Comparison of ENCODE assay signal across 19 cellular contexts in the genomic region with DNA sequence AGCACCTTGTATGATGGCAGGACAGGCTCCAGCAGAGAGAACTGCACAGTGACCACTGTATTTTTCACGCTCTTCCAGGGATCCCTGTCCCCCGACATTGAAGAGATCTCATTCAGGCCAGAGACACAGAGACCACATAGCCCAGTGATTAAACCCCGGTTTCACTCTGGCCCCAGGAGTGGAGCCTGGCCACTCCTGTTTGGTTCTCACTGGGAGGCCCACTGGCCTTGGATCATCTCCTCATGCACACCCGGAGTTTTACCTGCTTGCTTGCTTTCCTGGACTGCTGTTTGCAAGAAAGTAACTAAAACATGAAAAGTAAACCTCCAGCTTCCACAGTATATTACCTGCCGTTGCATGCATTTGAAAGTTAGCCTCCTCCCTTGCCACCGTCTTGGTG. TPM values are rescaled to one million over a fixed set of nuclear protein-coding genes. Genes with fewer than 3 reads are reported as not detected.
DNase-seq lines count a peak whose midpoint lies in the region; ATAC-seq, FAIRE-seq and TF ChIP-seq lines count a peak whose summit lies in the region.
"Had no signal": no experiment of that assay in that cellular context is flagged by ENCODE, and none has a peak within 500 bp of the region (broad histone marks: within the 10 kb centered on the region; RNA-seq: fewer than 3 reads in every experiment).

No MANE protein-coding gene starts in this region.

- peak; percentile 5 for DNase-seq in SK-N-SH
- peak; percentile 16 for DNase-seq in AG20443 (ENCODE audit: low spot score)
- peak in 3 of 4 experiments; percentile 9 to 17 (median 9) for DNase-seq in K562 (ENCODE audit: extremely low read depth in 1 of 4, low spot score in 3 of 4)
- DNase-seq in posterior vena cava (ENCODE audit: low spot score), result peak; percentile 75
- DNase-seq in NCI-H446 treated with DMSO at 0.1 percent for 48 hours (lab: John Stamatoyannopoulos, UW), result no peak
- DNase-seq: MM.1S, NCI-H1092 treated with DMSO at 0.1 percent for 48 hours, NCI-H1694 treated with DMSO at 0.1 percent for 48 hours, NCI-H510A treated with DMSO at 0.1 percent for 48 hours, NCI-H774, SHP77 had no signal

- peaks cover 8% of the 10 kb centered on the region for H3F3A ChIP-seq in SK-N-SH (replicated peaks; ENCODE audit: insufficient read depth)

- no peak for FAIRE-seq in K562 (lab: Jason Lieb, UNC)

- H3K79me2 ChIP-seq in SK-N-SH (ENCODE audit: insufficient read depth), result no peaks in the 10 kb centered on the region
- no peaks in the 10 kb centered on the region for H3K79me2 ChIP-seq in K562 (ENCODE audit: control insufficient read depth, insufficient read depth, low read length)

- WGBS in SK-N-SH (ENCODE audit: low lambda C conversion rate), result 93% methylated on average over 6 of the region's 6 CpGs
- 86% methylated on average over 6 of the region's 6 CpGs for WGBS in K562 (ENCODE audit: insufficient coverage, low coverage, missing lambda C conversion rate)

- ATAC-seq in SK-N-SH treated with all-trans-retinoic acid at 6 μM for 48 hours (no peak), K562 (no peak), HG03378 (IDR thresholded peaks at IDR 0.05; ENCODE audit: unreplicated experiment) (no peak), GM18873 (IDR thresholded peaks at IDR 0.05; ENCODE audit: low FRiP score, unreplicated experiment) (no peak)

- no peak overlapping the region for H3K4me3 ChIP-seq in SK-N-SH (ENCODE audit: low read depth in 2 of 2, low read length in 1 of 2)
- H3K4me3 ChIP-seq in K562, result no peak overlapping the region
- H3K4me3 ChIP-seq: GM23248, HAP-1 had no signal

- TF ChIP-seq RAD21 in SK-N-SH (IDR thresholded peaks at IDR 0.05; ENCODE audit: low read length) (no peak), K562 (CRISPR knock-in tag; conservative IDR thresholded peaks at IDR 0.05 in 1 of 2, IDR thresholded peaks at IDR 0.05 in 1 of 2) (no peak)

- H2AFZ ChIP-seq in SK-N-SH (ENCODE audit: low read depth), result no peak overlapping the region
- no peak overlapping the region for H2AFZ ChIP-seq in K562 (ENCODE audit: low read depth, low read length)
- H2AFZ ChIP-seq: GM23248 had no signal

- CTCF ChIA-PET in SK-N-SH (lab: Yijun Ruan, JAX) (interaction anchor here (1.2 kb wide), 1 partner anchor 91 kb away, joined by 3 read pairs; a partner anchor contains a TSS), K562 (lab: Yijun Ruan, JAX; ENCODE audit: low intra/inter-chr PET ratio) (no interaction called here)

- H3K27ac ChIP-seq in SK-N-SH (ENCODE audit: low read depth in 2 of 2, low read length in 1 of 2) (no peak overlapping the region), K562 (ENCODE audit: extremely low read depth, low read depth, low read length) (no peak overlapping the region)
- H3K27ac ChIP-seq: 22Rv1, GM23248 had no signal

- H3K9ac ChIP-seq in SK-N-SH, result no peak overlapping the region
- no peak overlapping the region for H3K9ac ChIP-seq in K562 (ENCODE audit: insufficient read depth in 1 of 2, low read depth in 2 of 2, low read length in 2 of 2)
- H3K9ac ChIP-seq: GM23248 had no signal

- in situ Hi-C loops in K562 (cut with MboI), result loop anchor here (10.0 kb wide), 1 partner anchor 216 kb away; no protein-coding TSS in a partner anchor

- H3K4me2 ChIP-seq in SK-N-SH (no peak overlapping the region), K562 (ENCODE audit: insufficient read depth, low read length) (no peak overlapping the region)

- TF ChIP-seq EP300 in SK-N-SH (IDR thresholded peaks at IDR 0.05; ENCODE audit: borderline replicate concordance in 1 of 2, low read depth in 1 of 2, low read length in 1 of 2), result no peak
- TF ChIP-seq EP300 in K562 (IDR thresholded peaks at IDR 0.05; ENCODE audit: low read length), result no peak

- no TSS peak for BruUV-seq in K562 (replicated peaks; lab: Mats Ljungman, UMichigan)

- H3K9me3 ChIP-seq in SK-N-SH (no peaks in the 10 kb centered on the region), K562 (replicated peaks; ENCODE audit: control insufficient read depth, insufficient read depth, low read depth, low read length) (no peaks in the 10 kb centered on the region)
- H3K9me3 ChIP-seq: HAP-1 had no signal

- no peaks in the 10 kb centered on the region for H3K9me2 ChIP-seq in SK-N-SH

- H3K36me3 ChIP-seq in SK-N-SH (replicated peaks in 1 of 2; ENCODE audit: control insufficient read depth in 1 of 2, insufficient read depth in 2 of 2, low read length in 1 of 2) (peaks cover 20 to 57% of the 10 kb centered on the region in 2 experiments), K562 (ENCODE audit: control insufficient read depth, insufficient read depth, low read length) (peaks cover 70% of the 10 kb centered on the region)

- POLR2A ChIA-PET in SK-N-SH (lab: Yijun Ruan, JAX) (no interaction called here), K562 (lab: Yijun Ruan, JAX) (interaction anchor here (1.1 kb wide), 1 partner anchor 91 kb away, joined by 4 read pairs; a partner anchor contains a TSS)

- no peaks in the 10 kb centered on the region for H3K9me1 ChIP-seq in K562 (ENCODE audit: control insufficient read depth, insufficient read depth, low read length)

- H3K27me3 ChIP-seq in SK-N-SH (ENCODE audit: insufficient read depth) (no peaks in the 10 kb centered on the region), K562 (ENCODE audit: control insufficient read depth in 2 of 2, insufficient read depth in 2 of 2, low read length in 2 of 2) (no peaks in the 10 kb centered on the region)

- H3K4me1 ChIP-seq in SK-N-SH (ENCODE audit: control insufficient read depth in 1 of 2, insufficient read depth in 2 of 2, low read depth in 1 of 2, low read length in 1 of 2) (0 out of 4 replicates have a peak, but pooled peaks cover 0 to 4% of the 10 kb centered on the region in 2 experiments), K562 (replicated peaks in 1 of 2; ENCODE audit: control insufficient read depth in 2 of 2, insufficient read depth in 2 of 2, low read length in 2 of 2) (peaks cover 0 to 5% of the 10 kb centered on the region in 2 experiments; a peak in 1 of 5 replicates)
- H3K4me1 ChIP-seq: HAP-1 had no signal

- TF ChIP-seq CTCF in SK-N-SH (IDR thresholded peaks at IDR 0.05), result no peak
- no peak for TF ChIP-seq CTCF in K562 (IDR thresholded peaks at IDR 0.05 in 2 of 3, conservative IDR thresholded peaks at IDR 0.05 in 1 of 3; ENCODE audit: insufficient read depth in 2 of 3, low read depth in 1 of 3, low read length in 3 of 3)

- no peak for TF ChIP-seq POLR2A in K562 (conservative IDR thresholded peaks at IDR 0.05)

- intact Hi-C loops in K562 (cut with micrococcal nuclease) (no loop called here), posterior vena cava (cut with DNase I) (no loop called here)

- no peaks in the 10 kb centered on the region for H4K20me1 ChIP-seq in SK-N-SH (ENCODE audit: insufficient read depth)
- H4K20me1 ChIP-seq in K562 (replicated peaks; ENCODE audit: control insufficient read depth, insufficient read depth, low read length), result peaks cover 3% of the 10 kb centered on the region; the same call in 1 of the 2 replicates

TF ChIP-seq in SK-N-SH, 30 proteins besides CTCF, POLR2A, EP300 and RAD21 (continues in another document):
- TF ChIP-seq FOXJ3 (CRISPR knock-in tag; IDR thresholded peaks at IDR 0.05), result no peak

TF ChIP-seq in K562, 482 proteins besides CTCF, POLR2A, EP300 and RAD21 (continues in another document):
- TF ChIP-seq STAT5B (CRISPR knock-in tag; IDR thresholded peaks at IDR 0.05), result no peak

RNA-seq across cellular contexts. Expression of a gene that starts 13.2 kb away (rescaled TPM):
- 0.08 and 0.23 TPM in 2 replicates for polyA plus RNA-seq in SK-N-SH (2012; rRNA removed)
- not detected in 2 replicates for polyA plus RNA-seq in SK-N-SH (2012; cell fraction: cytosol; rRNA removed)
- 0.41 and 1.3 TPM in 2 replicates for polyA plus RNA-seq in SK-N-SH (2012; cell fraction: nucleus; rRNA removed)
- 6.2 and 13.1 TPM in 2 replicates for total RNA-seq in K562 (2011; cell fraction: chromatin; rRNA removed; ENCODE audit: low replicate concordance)
- total RNA-seq in K562 (2011; cell fraction: nucleolus; rRNA removed), result 11.7 TPM in 2 replicates
- 5.7 and 6.2 TPM in 2 replicates for total RNA-seq in K562 (2011; cell fraction: nucleoplasm; rRNA removed)
- 1.0 and 1.3 TPM in 2 replicates for total RNA-seq in K562 (2014; rRNA removed)
- 0.15 TPM in 1 of 2 replicates, not detected in the other for total RNA-seq in K562 (2014; rRNA removed; fragmentation: Illumina TruSeq; extraction: Trizol)
- 0.54 and 0.90 TPM in 2 replicates for total RNA-seq in K562 (2015; rRNA removed; fragmentation: Illumina TruSeq; extraction: Trizol)
- 0.62 and 0.89 TPM in 2 replicates for total RNA-seq in K562 (2021)
- polyA plus RNA-seq in K562 (2011; rRNA removed), result 0.35 and 1.1 TPM in 2 replicates
- polyA plus RNA-seq in K562 (2011; cell fraction: cytosol; rRNA removed), result 0.24 TPM in 2 replicates
- 10.8 and 12.1 TPM in 2 replicates for polyA plus RNA-seq in K562 (2011; cell fraction: nucleus; rRNA removed)
- 0.39 and 0.89 TPM in 2 replicates for polyA plus RNA-seq in K562 (2012)
- 0.06 and 0.11 TPM in 2 replicates for polyA plus RNA-seq in K562 (2014; fragmentation: Illumina TruSeq; extraction: Trizol)
- not detected for polyA plus RNA-seq in K562 (2014; fragmentation: Nextera tagmentation; extraction: Ambion mirVana)
- 0.38 and 0.60 TPM in 2 replicates for polyA plus RNA-seq in K562 (2014; rRNA removed)
- 0.99 and 1.0 TPM in 2 replicates for polyA minus RNA-seq in K562 (2011; rRNA and poly(A)+ RNA removed)
- 0.95 and 2.3 TPM in 2 replicates for polyA minus RNA-seq in K562 (2011; cell fraction: cytosol; rRNA and poly(A)+ RNA removed)
- polyA minus RNA-seq in K562 (2011; cell fraction: nucleus; rRNA and poly(A)+ RNA removed), result 6.7 and 8.3 TPM in 2 replicates
- total RNA-seq in posterior vena cava, result under 1 TPM in 1 of 2 donors, not detected in 1; 0.28 TPM
- total RNA-seq: G401, OCI-LY7 had no signal
- polyA plus RNA-seq: GM23248 had no signal

RNA-seq across cellular contexts. Expression of a gene that starts 46.3 kb away (rescaled TPM):
- polyA plus RNA-seq in SK-N-SH (2012; rRNA removed) (17.1 and 24.2 TPM in 2 replicates), K562 (2011; rRNA removed) (33.6 and 35.7 TPM in 2 replicates), K562 (2014; fragmentation: Illumina TruSeq; extraction: Trizol) (26.1 and 28.0 TPM in 2 replicates), K562 (2014; fragmentation: Nextera tagmentation; extraction: Ambion mirVana) (1 to 10 TPM; 4.9 to 7.8 TPM), K562 (2014; rRNA removed) (19.1 and 21.0 TPM in 2 replicates)
- polyA plus RNA-seq in SK-N-SH (2012; cell fraction: cytosol; rRNA removed), result 9.5 and 11.6 TPM in 2 replicates
- 55.0 and 66.2 TPM in 2 replicates for polyA plus RNA-seq in SK-N-SH (2012; cell fraction: nucleus; rRNA removed)
- total RNA-seq in K562 (2011; cell fraction: chromatin; rRNA removed; ENCODE audit: low replicate concordance), result 91.0 and 117 TPM in 2 replicates
- total RNA-seq in K562 (2011; cell fraction: nucleolus; rRNA removed), result 62.0 and 64.2 TPM in 2 replicates
- 66.8 and 71.5 TPM in 2 replicates for total RNA-seq in K562 (2011; cell fraction: nucleoplasm; rRNA removed)
- total RNA-seq in K562 (2014; rRNA removed) (10.9 and 15.4 TPM in 2 replicates), K562 (2014; rRNA removed; fragmentation: Illumina TruSeq; extraction: Trizol) (15.9 and 16.8 TPM in 2 replicates), K562 (2015; rRNA removed; fragmentation: Illumina TruSeq; extraction: Trizol) (19.2 and 19.5 TPM in 2 replicates), K562 (2021) (26.0 and 26.9 TPM in 2 replicates), posterior vena cava (10 to 100 TPM; 26.0 to 28.8 TPM)
- polyA plus RNA-seq in K562 (2011; cell fraction: cytosol; rRNA removed), result 24.5 and 29.6 TPM in 2 replicates
- polyA plus RNA-seq in K562 (2011; cell fraction: nucleus; rRNA removed), result 63.0 and 86.6 TPM in 2 replicates
- polyA plus RNA-seq in K562 (2012), result 17.4 and 19.5 TPM in 2 replicates
- 47.9 and 56.3 TPM in 2 replicates for polyA minus RNA-seq in K562 (2011; rRNA and poly(A)+ RNA removed)
- 24.7 and 27.3 TPM in 2 replicates for polyA minus RNA-seq in K562 (2011; cell fraction: cytosol; rRNA and poly(A)+ RNA removed)
- polyA minus RNA-seq in K562 (2011; cell fraction: nucleus; rRNA and poly(A)+ RNA removed), result 30.4 and 39.0 TPM in 2 replicates
